17 cellular contexts compared by ENCODE assay signal in the genomic region with DNA sequence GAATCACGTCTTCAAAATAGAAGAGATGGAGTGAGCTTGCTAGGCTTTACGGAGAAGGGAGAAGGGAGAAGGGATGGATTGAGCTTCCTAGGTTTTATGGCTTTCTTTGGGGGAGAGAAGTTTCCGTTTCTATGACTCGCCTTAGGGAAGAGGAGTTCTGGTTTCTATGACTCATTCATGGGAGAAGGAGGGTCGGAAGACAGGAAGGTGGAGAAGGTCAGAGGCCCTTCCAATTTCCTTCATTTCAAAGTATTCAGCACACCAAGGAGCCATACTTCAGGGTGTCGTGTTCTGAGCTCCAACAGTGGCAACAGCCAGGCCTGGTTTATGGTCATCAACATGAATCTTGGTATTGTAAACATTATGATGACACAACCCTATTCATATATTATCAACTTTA.
A peak's percentile ranks its signal among the peaks of the same experiment; 100 is the strongest.
DNase-seq lines count a peak whose midpoint lies in the region; ATAC-seq, FAIRE-seq and TF ChIP-seq lines count a peak whose summit lies in the region.
"Had no signal": no experiment of that assay in that cellular context is flagged by ENCODE, and none has a peak within 500 bp of the region (broad histone marks: within the 10 kb centered on the region; RNA-seq: fewer than 3 reads in every experiment).

No MANE protein-coding gene starts in this region.

- H3K27me3 ChIP-seq in PC-9 (ENCODE audit: insufficient read depth, low read depth): no peaks in the 10 kb centered on the region
- H3K27me3 ChIP-seq: transverse colon had no signal

- no peak overlapping the region for H3K4me2 ChIP-seq in PC-9

- H3K27me3 Mint-ChIP-seq in osteocyte (ENCODE audit: unreplicated experiment): no peaks in the 10 kb centered on the region
- H3K27me3 Mint-ChIP-seq: activated naive CD4-positive, alpha-beta T cell treated with anti-CD3 and anti-CD28 coated beads, Interleukin-2, amount 50 U/mL, for 24 hours; naive thymus-derived CD4-positive, alpha-beta T cell had no signal

- H4K20me1 ChIP-seq in PC-9 (ENCODE audit: insufficient read depth): no peaks in the 10 kb centered on the region

- CTCF ChIA-PET in PC-9 (lab: Charles Lee): no interaction called here

- intact Hi-C loops in PC-9 (cut with micrococcal nuclease; ENCODE audit: unreplicated experiment): no loop called here

- peak; percentile 61 for FAIRE-seq in H54 (lab: Jason Lieb, UNC)
- FAIRE-seq: endometrium had no signal

- peaks cover 5% of the 10 kb centered on the region for H3K9me3 Mint-ChIP-seq in osteocyte (ENCODE audit: unreplicated experiment)
- H3K9me3 Mint-ChIP-seq: activated naive CD4-positive, alpha-beta T cell treated with anti-CD3 and anti-CD28 coated beads, Interleukin-2, amount 50 U/mL, for 24 hours had no signal

- TF ChIP-seq POLR2A in H54 (IDR thresholded peaks at IDR 0.05; ENCODE audit: low read depth, low read length): no peak

- no peaks in the 10 kb centered on the region for H3K79me2 ChIP-seq in PC-9 (ENCODE audit: low read depth)

- peak overlapping the region; percentile 20 for H3K27ac Mint-ChIP-seq in osteocyte (ENCODE audit: unreplicated experiment)
- H3K27ac Mint-ChIP-seq: activated naive CD4-positive, alpha-beta T cell treated with anti-CD3 and anti-CD28 coated beads, Interleukin-2, amount 50 U/mL, for 24 hours; naive thymus-derived CD4-positive, alpha-beta T cell had no signal

- H3K4me3 ChIP-seq in PC-9 (no peak overlapping the region), epithelial cell of esophagus (ENCODE audit: low read length) (no peak overlapping the region)
- H3K4me3 ChIP-seq: transverse colon had no signal

- POLR2A ChIA-PET in PC-9 (lab: Charles Lee; ENCODE audit: unreplicated experiment): interaction anchor here (0.5 to 0.6 kb wide), 2 partner anchors 784 to 1545 kb away, joined by 4 to 12 read pairs; no protein-coding TSS in a partner anchor

- 0 out of 2 replicates have a peak overlapping the region, but pooled peaks have one; percentile 56 for H3K27ac ChIP-seq in PC-9
- H3K27ac ChIP-seq: C4-2B, transverse colon had no signal

- H3K36me3 ChIP-seq in PC-9 (ENCODE audit: low read depth): no peaks in the 10 kb centered on the region
- H3K36me3 ChIP-seq: transverse colon had no signal

- H3F3A ChIP-seq in PC-9 (ENCODE audit: insufficient read depth, low read depth): no peaks in the 10 kb centered on the region

- BruUV-seq in PC-9 (replicated peaks; lab: Mats Ljungman, UMichigan): no TSS peak

- peaks cover 22% of the 10 kb centered on the region for H3K4me1 ChIP-seq in PC-9 (replicated peaks; ENCODE audit: insufficient read depth)
- H3K4me1 ChIP-seq: transverse colon had no signal

- H2AFZ ChIP-seq in PC-9: peak overlapping the region; percentile 17; the same call in 1 of the 2 replicates

- DNase-seq in H54 (ENCODE audit: insufficient read length, low spot score) (no peak), PC-9 (no peak), epithelial cell of esophagus (ENCODE audit: low read depth) (peak; percentile 54), osteocyte (ENCODE audit: extremely low spot score, unreplicated experiment) (no peak), AML-193 (lab: John Stamatoyannopoulos, UW) (no peak), middle frontal gyrus (ENCODE audit: extremely low spot score, low spot score) (no peak)
- DNase-seq: activated CD8-positive, alpha-beta memory T cell treated with anti-CD3 and anti-CD28 coated beads, Interleukin-2, amount 50 U/mL, for 4 hours; central memory CD4-positive, alpha-beta T cell; left ventricle myocardium superior; naive thymus-derived CD4-positive, alpha-beta T cell; NCI-H2171 treated with DMSO at 0.1 percent for 48 hours; transverse colon had no signal

- no peak overlapping the region for H3K4me3 Mint-ChIP-seq in osteocyte (ENCODE audit: unreplicated experiment)
- H3K4me3 Mint-ChIP-seq: activated naive CD4-positive, alpha-beta T cell treated with anti-CD3 and anti-CD28 coated beads, Interleukin-2, amount 50 U/mL, for 24 hours; naive thymus-derived CD4-positive, alpha-beta T cell had no signal

- no peaks in the 10 kb centered on the region for H3K9me2 ChIP-seq in PC-9 (ENCODE audit: insufficient read depth)

- TF ChIP-seq CTCF in PC-9 (conservative IDR thresholded peaks at IDR 0.05): no peak
- TF ChIP-seq CTCF in epithelial cell of esophagus (IDR thresholded peaks at IDR 0.05; ENCODE audit: insufficient read depth, low read depth, low read length, missing control alignments): no peak
- no peak for TF ChIP-seq CTCF in osteocyte (IDR thresholded peaks at IDR 0.05)

- H3K4me1 Mint-ChIP-seq in osteocyte (ENCODE audit: unreplicated experiment): peaks cover 31% of the 10 kb centered on the region
- H3K4me1 Mint-ChIP-seq: activated naive CD4-positive, alpha-beta T cell treated with anti-CD3 and anti-CD28 coated beads, Interleukin-2, amount 50 U/mL, for 24 hours; naive thymus-derived CD4-positive, alpha-beta T cell had no signal

- H3K36me3 Mint-ChIP-seq in osteocyte (ENCODE audit: unreplicated experiment): no peaks in the 10 kb centered on the region
- H3K36me3 Mint-ChIP-seq: activated naive CD4-positive, alpha-beta T cell treated with anti-CD3 and anti-CD28 coated beads, Interleukin-2, amount 50 U/mL, for 24 hours; naive thymus-derived CD4-positive, alpha-beta T cell had no signal

- peaks cover 4% of the 10 kb centered on the region; the same call in 1 of the 2 replicates for H3K9me3 ChIP-seq in PC-9 (ENCODE audit: insufficient read depth, low read depth)
- H3K9me3 ChIP-seq: transverse colon had no signal

- ATAC-seq in HG03442 (IDR thresholded peaks at IDR 0.05; ENCODE audit: unreplicated experiment): no peak
- no peak for ATAC-seq in GM18870 (IDR thresholded peaks at IDR 0.05; ENCODE audit: unreplicated experiment)
- ATAC-seq: left ventricle myocardium superior; naive thymus-derived CD4-positive, alpha-beta T cell had no signal
